Comparison of ENCODE assay signal across 8 cellular contexts in genomic region chr22:36439481-36440271, GRCh38. TPM values are rescaled to one million over a fixed set of nuclear protein-coding genes. Genes with fewer than 3 reads are reported as not detected.
DNase-seq lines count a peak whose midpoint lies in the region; ATAC-seq lines count a peak whose summit lies in the region.

No MANE protein-coding gene starts in this region.

- H3K4me3 Mint-ChIP-seq in activated CD4-positive, alpha-beta T cell treated with anti-CD3 and anti-CD28 coated beads, Interleukin-2, amount 10 ng/mL, durations not matched to agents 24 days and 14 days, result no peak overlapping the region
- no peak overlapping the region for H3K4me3 Mint-ChIP-seq in T-helper 17 cell

- no peak overlapping the region for H3K27ac Mint-ChIP-seq in activated CD4-positive, alpha-beta T cell treated with anti-CD3 and anti-CD28 coated beads, Interleukin-2, amount 10 ng/mL, durations not matched to agents 24 days and 14 days
- no peak overlapping the region for H3K27ac Mint-ChIP-seq in T-helper 17 cell

- no peaks in the 10 kb centered on the region for H3K36me3 Mint-ChIP-seq in activated CD4-positive, alpha-beta T cell treated with anti-CD3 and anti-CD28 coated beads, Interleukin-2, amount 10 ng/mL, durations not matched to agents 24 days and 14 days (ENCODE audit: low read depth)
- no peaks in the 10 kb centered on the region for H3K36me3 Mint-ChIP-seq in T-helper 17 cell (ENCODE audit: low read depth)

- H3K27me3 Mint-ChIP-seq in activated CD4-positive, alpha-beta T cell treated with anti-CD3 and anti-CD28 coated beads, Interleukin-2, amount 10 ng/mL, durations not matched to agents 24 days and 14 days, result no peaks in the 10 kb centered on the region
- no peaks in the 10 kb centered on the region for H3K27me3 Mint-ChIP-seq in T-helper 17 cell

- H3K9me3 ChIP-seq in T-helper 17 cell (ENCODE audit: control insufficient read depth, low read length, poor library complexity, severe bottlenecking), result no peaks in the 10 kb centered on the region

- H3K4me1 Mint-ChIP-seq in activated CD4-positive, alpha-beta T cell treated with anti-CD3 and anti-CD28 coated beads, Interleukin-2, amount 10 ng/mL, durations not matched to agents 24 days and 14 days, result peaks cover 32% of the 10 kb centered on the region
- peaks cover 28% of the 10 kb centered on the region for H3K4me1 Mint-ChIP-seq in T-helper 17 cell

- peak; percentile 53 for DNase-seq in activated CD4-positive, alpha-beta T cell treated with anti-CD3 and anti-CD28 coated beads for 48 hours
- DNase-seq in activated CD4-positive, alpha-beta T cell treated with anti-CD3 and anti-CD28 coated beads, Interleukin-2, amount 10 ng/mL, durations not matched to agents 24 days and 14 days, result no peak
- DNase-seq in SW480 (ENCODE audit: low spot score) (peak; percentile 57), left cardiac atrium (peak; percentile 71), T-helper 17 cell (no peak)
- DNase-seq in stimulated activated CD4-positive, alpha-beta T cell treated with anti-CD3 and anti-CD28 coated beads, Interleukin-4, amount 100 ng/mL, for 4 hours, result peak; percentile 21 to 48

- ATAC-seq in left cardiac atrium (peak; percentile 79 to 96), HG02970 (IDR thresholded peaks at IDR 0.05; ENCODE audit: low FRiP score, unreplicated experiment) (no peak), HG02884 (IDR thresholded peaks at IDR 0.05; ENCODE audit: unreplicated experiment) (no peak), T-helper 17 cell (no peak)

- no peaks in the 10 kb centered on the region for H3K9me3 Mint-ChIP-seq in activated CD4-positive, alpha-beta T cell treated with anti-CD3 and anti-CD28 coated beads, Interleukin-2, amount 10 ng/mL, durations not matched to agents 24 days and 14 days

- intact Hi-C loops in activated CD4-positive, alpha-beta T cell treated with anti-CD3 and anti-CD28 coated beads, Interleukin-2, amount 10 ng/mL, durations not matched to agents 24 days and 14 days (cut with micrococcal nuclease), result loop anchor here (5.0 kb wide), 1 partner anchor 52 kb away; the partner anchor contains the start of gene MYH9
- intact Hi-C loops in left cardiac atrium (cut with DNase I), result loop anchor here in 1 of 2 donors (10.0 kb wide), 1 partner anchor 45 kb away; no protein-coding TSS in a partner anchor

RNA-seq across cellular contexts. Expression of gene TXN2, which starts 41.8 kb away (rescaled TPM):
- total RNA-seq in activated CD4-positive, alpha-beta T cell treated with anti-CD3 and anti-CD28 coated beads, Interleukin-2, amount 10 ng/mL, durations not matched to agents 24 days and 14 days, result 96.5 and 98.7 TPM in 2 replicates
- total RNA-seq in left cardiac atrium, result 10 to 100 TPM; 91.5 to 96.8 TPM
- total RNA-seq in T-helper 17 cell, result 10 to 100 TPM; 27.0 to 32.3 TPM

RNA-seq across cellular contexts. Expression of gene MYH9, which starts 51.9 kb away (rescaled TPM):
- 625 and 633 TPM in 2 replicates for total RNA-seq in activated CD4-positive, alpha-beta T cell treated with anti-CD3 and anti-CD28 coated beads, Interleukin-2, amount 10 ng/mL, durations not matched to agents 24 days and 14 days
- total RNA-seq in left cardiac atrium (100 to 1,000 TPM; 225 to 367 TPM), T-helper 17 cell (1,000 to 10,000 TPM; 1,038 to 1,220 TPM)

Comparison
In these comparisons a context has a peak if more than half of its experiments do, and no peak if none do; other contexts are left out.
1. DNase-seq: peak in activated CD4-positive, alpha-beta T cell treated with anti-CD3 and anti-CD28 coated beads for 48 hours (single experiment), SW480 (single experiment), left cardiac atrium (single experiment) and stimulated activated CD4-positive, alpha-beta T cell treated with anti-CD3 and anti-CD28 coated beads, Interleukin-4, amount 100 ng/mL, for 4 hours (2 of 2); none in activated CD4-positive, alpha-beta T cell treated with anti-CD3 and anti-CD28 coated beads, Interleukin-2, amount 10 ng/mL, durations not matched to agents 24 days and 14 days (single experiment) and T-helper 17 cell (0 of 3).
2. ATAC-seq: peak in left cardiac atrium (2 of 2); none in HG02970 (single experiment), HG02884 (single experiment) and T-helper 17 cell (single experiment).